Comparison of ENCODE assay signal across 36 cellular contexts in the genomic region with DNA sequence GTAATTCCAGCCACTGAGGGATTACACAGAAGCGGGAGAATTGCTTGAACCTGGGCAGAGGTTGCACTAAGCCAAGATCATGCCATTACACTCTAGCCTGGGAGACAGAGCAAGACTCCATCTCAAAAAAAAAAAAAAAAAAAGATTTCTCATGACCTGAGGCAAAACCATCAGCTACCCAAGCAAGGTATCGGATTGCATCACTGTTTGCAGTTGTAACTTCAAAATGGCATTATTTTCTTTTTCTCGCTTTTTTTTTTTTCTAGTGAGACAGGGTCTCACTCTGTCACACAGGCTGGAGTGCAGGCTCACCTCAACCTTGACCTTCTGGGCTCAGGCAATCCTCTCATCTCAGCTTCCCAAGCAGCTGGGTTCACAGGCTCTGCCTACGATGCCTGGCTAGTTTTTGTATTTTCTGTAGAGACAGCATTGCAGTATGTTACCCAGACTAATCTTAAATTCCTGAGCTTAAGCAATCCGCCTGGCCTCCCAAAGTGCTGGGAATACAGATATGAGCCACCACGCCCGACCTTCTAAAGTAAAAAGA. TPM values are rescaled to one million over a fixed set of nuclear protein-coding genes. Genes with fewer than 3 reads are reported as not detected.
"Had no signal": no experiment of that assay in that cellular context is flagged by ENCODE, and none has a peak within 500 bp of the region (broad histone marks: within the 10 kb centered on the region; RNA-seq: fewer than 3 reads in every experiment).

No MANE protein-coding gene starts in this region.

- H3K9me3 ChIP-seq: neutrophil, pancreas, psoas muscle, spleen, suprapubic skin, testis, tibial artery, transverse colon, upper lobe of left lung, vagina had no signal

- ATAC-seq: naive thymus-derived CD8-positive, alpha-beta T cell; natural killer cell treated with Interleukin-12 subunit alpha and Interleukin-12 subunit beta and Interleukin-15 and Interleukin-18, amount 100 ng/mL, for 72 hours; pancreas; psoas muscle; right cardiac atrium; sciatic nerve; stimulated activated memory B cell treated with anti-CD40 and anti-IgM and Interleukin-4, amounts not matched to agents 10 μg/mL and 1 μg/mL and 100 μg/mL, for 72 hours; stimulated activated naive CD8-positive, alpha-beta T cell treated with anti-CD3 and anti-CD28 coated beads, Interleukin-15, amount 100 ng/mL, for 72 hours; stimulated activated naive CD8-positive, alpha-beta T cell treated with anti-CD3 and anti-CD28 coated beads, Interleukin-15, Interleukin-2, amounts not matched to agents 100 U/mL and 50 U/mL, for 24 hours had no signal

- H3K4me3 Mint-ChIP-seq: naive thymus-derived CD8-positive, alpha-beta T cell; natural killer cell treated with Interleukin-12 subunit alpha and Interleukin-12 subunit beta and Interleukin-15 and Interleukin-18, amount 100 ng/mL, for 72 hours; nephron progenitor cell; neural crest cell; stimulated activated memory B cell treated with anti-CD40 and anti-IgM and Interleukin-4, amounts not matched to agents 10 μg/mL and 1 μg/mL and 100 μg/mL, for 72 hours; stimulated activated naive CD8-positive, alpha-beta T cell treated with anti-CD3 and anti-CD28 coated beads, Interleukin-15, amount 100 ng/mL, for 72 hours had no signal

- H3K27ac Mint-ChIP-seq: naive thymus-derived CD8-positive, alpha-beta T cell; natural killer cell treated with Interleukin-12 subunit alpha and Interleukin-12 subunit beta and Interleukin-15 and Interleukin-18, amount 100 ng/mL, for 72 hours; nephron progenitor cell; progenitor cell of endocrine pancreas; stimulated activated memory B cell treated with anti-CD40 and anti-IgM and Interleukin-4, amounts not matched to agents 10 μg/mL and 1 μg/mL and 100 μg/mL, for 72 hours had no signal

- H3K4me1 ChIP-seq: pancreas, psoas muscle, spleen, suprapubic skin, testis, tibial artery, transverse colon, upper lobe of left lung, vagina had no signal

- DNase-seq: naive thymus-derived CD8-positive, alpha-beta T cell; nephron progenitor cell; nucleus accumbens; pancreas; posterior cingulate gyrus; psoas muscle; right cardiac atrium; spleen; stimulated activated CD4-positive, alpha-beta T cell treated with anti-CD3 and anti-CD28 coated beads, Interleukin-12 subunit alpha, Interleukin-12 subunit beta, amount 100 ng/mL, for 4 hours; stimulated activated CD4-positive, alpha-beta T cell treated with anti-CD3 and anti-CD28 coated beads, Interleukin-1b, Interleukin-23, amount 100 ng/mL, for 48 hours; stimulated activated CD4-positive, alpha-beta T cell treated with anti-CD3 and anti-CD28 coated beads, Interleukin-4, amount 100 ng/mL, for 1 hour; stimulated activated CD4-positive, alpha-beta T cell treated with anti-CD3 and anti-CD28 coated beads, Interleukin-4, amount 100 ng/mL, for 4 hours; stimulated activated CD8-positive, alpha-beta memory T cell treated with anti-CD3 and anti-CD28 coated beads, Interleukin-4, amount 100 ng/mL, for 48 hours; stimulated activated naive CD4-positive, alpha-beta T cell; stimulated activated naive CD8-positive, alpha-beta T cell treated with anti-CD3 and anti-CD28 coated beads, Interleukin-15, amount 100 ng/mL, for 72 hours; stimulated activated naive CD8-positive, alpha-beta T cell treated with anti-CD3 and anti-CD28 coated beads, Interleukin-15, Interleukin-2, amounts not matched to agents 100 U/mL and 50 U/mL, for 24 hours; substantia nigra; testis; tibial artery; transverse colon; upper lobe of left lung had no signal

- H3K4me1 Mint-ChIP-seq: naive thymus-derived CD8-positive, alpha-beta T cell; nephron progenitor cell; neural crest cell; stimulated activated memory B cell treated with anti-CD40 and anti-IgM and Interleukin-4, amounts not matched to agents 10 μg/mL and 1 μg/mL and 100 μg/mL, for 72 hours; stimulated activated naive CD8-positive, alpha-beta T cell treated with anti-CD3 and anti-CD28 coated beads, Interleukin-15, amount 100 ng/mL, for 72 hours had no signal

- H3K27me3 ChIP-seq: pancreas, spleen, suprapubic skin, testis, tibial artery, transverse colon, upper lobe of left lung, vagina had no signal

- H3K27ac ChIP-seq: neutrophil, pancreas, psoas muscle, skin epidermis, spleen, suprapubic skin, testis, tibial artery, transverse colon, upper lobe of left lung, vagina had no signal

- H3K4me2 ChIP-seq: smooth muscle cell had no signal

- H3K36me3 Mint-ChIP-seq: naive thymus-derived CD8-positive, alpha-beta T cell; natural killer cell treated with Interleukin-12 subunit alpha and Interleukin-12 subunit beta and Interleukin-15 and Interleukin-18, amount 100 ng/mL, for 72 hours; stimulated activated memory B cell treated with anti-CD40 and anti-IgM and Interleukin-4, amounts not matched to agents 10 μg/mL and 1 μg/mL and 100 μg/mL, for 72 hours had no signal

- H3K4me3 ChIP-seq: pancreas, psoas muscle, skin epidermis, smooth muscle cell, spleen, suprapubic skin, testis, tibial artery, transverse colon, upper lobe of left lung, vagina had no signal

- FAIRE-seq: pancreas, urothelium cell line had no signal

- H3K36me3 ChIP-seq: neutrophil, pancreas, spleen, suprapubic skin, tibial artery, transverse colon, upper lobe of left lung, vagina had no signal

- H3K27me3 Mint-ChIP-seq: natural killer cell treated with Interleukin-12 subunit alpha and Interleukin-12 subunit beta and Interleukin-15 and Interleukin-18, amount 100 ng/mL, for 72 hours; progenitor cell of endocrine pancreas; stimulated activated memory B cell treated with anti-CD40 and anti-IgM and Interleukin-4, amounts not matched to agents 10 μg/mL and 1 μg/mL and 100 μg/mL, for 72 hours; stimulated activated naive CD8-positive, alpha-beta T cell treated with anti-CD3 and anti-CD28 coated beads, Interleukin-15, amount 100 ng/mL, for 72 hours had no signal

- H3K9me3 Mint-ChIP-seq: naive thymus-derived CD8-positive, alpha-beta T cell; natural killer cell treated with Interleukin-12 subunit alpha and Interleukin-12 subunit beta and Interleukin-15 and Interleukin-18, amount 100 ng/mL, for 72 hours; nephron progenitor cell; neural crest cell; stimulated activated memory B cell treated with anti-CD40 and anti-IgM and Interleukin-4, amounts not matched to agents 10 μg/mL and 1 μg/mL and 100 μg/mL, for 72 hours; stimulated activated naive CD8-positive, alpha-beta T cell treated with anti-CD3 and anti-CD28 coated beads, Interleukin-15, amount 100 ng/mL, for 72 hours had no signal

RNA-seq across cellular contexts. Expression of a gene that starts 9.6 kb away (rescaled TPM):
- total RNA-seq: naive thymus-derived CD8-positive, alpha-beta T cell; natural killer cell treated with Interleukin-12 subunit alpha and Interleukin-12 subunit beta and Interleukin-15 and Interleukin-18, amount 100 ng/mL, for 72 hours; neural crest cell; omental fat pad; osteocyte; pancreas; progenitor cell of endocrine pancreas; psoas muscle; renal cortical epithelial cell; right cardiac atrium; sciatic nerve; smooth muscle cell; transverse colon; upper lobe of left lung; ureter; vagina had no signal
- polyA plus RNA-seq: naive thymus-derived CD8-positive, alpha-beta T cell; psoas muscle; right cardiac atrium; smooth muscle cell had no signal

RNA-seq across cellular contexts. Expression of a gene that starts 44.4 kb away (rescaled TPM):
- total RNA-seq: neural crest cell, osteocyte, progenitor cell of endocrine pancreas, psoas muscle, sciatic nerve, smooth muscle cell, ureter, vagina had no signal
- polyA plus RNA-seq: naive thymus-derived CD8-positive, alpha-beta T cell; smooth muscle cell had no signal
